In the genomic region with DNA sequence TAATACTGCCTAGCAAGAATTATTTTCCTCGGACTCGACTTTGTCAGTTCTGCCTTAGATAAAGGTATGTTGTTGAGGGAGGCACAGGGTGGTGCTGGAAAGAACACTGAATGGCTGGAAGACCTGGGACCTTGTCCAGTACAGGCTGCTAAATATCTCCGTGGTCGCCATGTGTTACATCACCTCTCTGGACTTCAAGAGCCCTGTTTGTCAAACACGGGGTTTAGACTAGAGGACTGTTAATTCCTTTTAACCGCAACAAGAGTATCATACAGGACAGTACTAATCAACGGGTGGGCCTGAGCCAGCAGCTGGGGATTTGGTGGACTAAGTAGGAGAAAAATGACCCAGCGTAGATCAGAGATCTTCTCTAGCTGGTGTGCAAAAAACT, we compare ENCODE assay signal across 14 cellular contexts.
DNase-seq lines count a peak whose midpoint lies in the region; ATAC-seq and TF ChIP-seq lines count a peak whose summit lies in the region.
"Had no signal": no experiment of that assay in that cellular context is flagged by ENCODE, and none has a peak within 500 bp of the region (broad histone marks: within the 10 kb centered on the region; RNA-seq: fewer than 3 reads in every experiment).

No MANE protein-coding gene starts in this region.

- peak; percentile 36 for DNase-seq in AG20443 (ENCODE audit: low spot score)
- peak; percentile 67 for DNase-seq in NCI-H226
- DNase-seq in fibroblast of mammary gland (ENCODE audit: low read depth): peak; percentile 70
- DNase-seq in mucosa of descending colon: peak; percentile 11 to 46 (median 30)
- no peak for DNase-seq in GOT3 (lab: John Stamatoyannopoulos, UW)
- DNase-seq in SIG-M5 treated with dmso at 0.1 percent for 504 hours (lab: John Stamatoyannopoulos, UW; ENCODE audit: unreplicated experiment): no peak
- DNase-seq in activated naive CD4-positive, alpha-beta T cell treated with Interleukin-2 at 50 U/mL for 16 hours: no peak
- DNase-seq: activated CD4-positive, alpha-beta T cell treated with anti-CD3 and anti-CD28 coated beads for 4 hours; stimulated activated naive CD8-positive, alpha-beta T cell treated with anti-CD3 and anti-CD28 coated beads, Interleukin-15, Interleukin-2, amounts not matched to agents 100 U/mL and 50 U/mL, for 24 hours had no signal

- ATAC-seq in mucosa of descending colon (peak; percentile 59), HG02970 (IDR thresholded peaks at IDR 0.05; ENCODE audit: low FRiP score, unreplicated experiment) (no peak)
- ATAC-seq: activated naive CD4-positive, alpha-beta T cell treated with anti-CD3 and anti-CD28 coated beads, Interleukin-2, amount 50 U/mL, for 72 hours; stimulated activated naive CD8-positive, alpha-beta T cell treated with anti-CD3 and anti-CD28 coated beads, Interleukin-15, Interleukin-2, amounts not matched to agents 100 U/mL and 50 U/mL, for 24 hours had no signal

- H3K36me3 ChIP-seq in mucosa of descending colon (ENCODE audit: low read depth): no peaks in the 10 kb centered on the region
- H3K36me3 ChIP-seq: neural progenitor cell had no signal

- no peaks in the 10 kb centered on the region for H3K9me3 ChIP-seq in mucosa of descending colon

- no peaks in the 10 kb centered on the region for H3K4me1 ChIP-seq in mucosa of descending colon (ENCODE audit: low read depth)

- TF ChIP-seq CTCF in fibroblast of mammary gland (conservative IDR thresholded peaks at IDR 0.05; ENCODE audit: control insufficient read depth, insufficient read depth, low read depth, low read length) (no peak), mucosa of descending colon (IDR thresholded peaks at IDR 0.05) (no peak)

- intact Hi-C loops in mucosa of descending colon (cut with DNase I, micrococcal nuclease): no loop called here

- H3K4me3 ChIP-seq in fibroblast of mammary gland (ENCODE audit: control insufficient read depth, low read depth, low read length): no peak overlapping the region
- no peak overlapping the region for H3K4me3 ChIP-seq in mucosa of descending colon
- H3K4me3 ChIP-seq: GM23338, neural progenitor cell, skin epidermis had no signal

Comparison
In these comparisons a context has a peak if more than half of its experiments do, and no peak if none do; other contexts are left out.
1. DNase-seq: peak in AG20443 (single experiment), NCI-H226 (single experiment), fibroblast of mammary gland (single experiment) and mucosa of descending colon (3 of 3); none in GOT3 (single experiment), SIG-M5 treated with dmso at 0.1 percent for 504 hours (single experiment) and activated naive CD4-positive, alpha-beta T cell treated with Interleukin-2 at 50 U/mL for 16 hours (single experiment).